In genomic region chr3:136752327-136753111, GRCh38 we compare ENCODE assay signal across 1 cellular context.
TF ChIP-seq lines count a peak whose summit lies in the region.

Gene STAG1, minus strand, starts transcription at chr3:136752378. Its CDS starts 121,480 bp downstream, at chr3:136630898.

TF ChIP-seq in HepG2, 621 proteins besides CTCF, POLR2A, EP300 and RAD21 (continued from another document and continues in another):
- TF ChIP-seq ZBTB4 (CRISPR knock-in tag; IDR thresholded peaks at IDR 0.05; ENCODE audit: borderline replicate concordance) (no peak), LRRFIP1 (CRISPR knock-in tag; conservative IDR thresholded peaks at IDR 0.05) (no peak), AHDC1 (CRISPR knock-in tag; IDR thresholded peaks at IDR 0.05; ENCODE audit: borderline replicate concordance) (peak; percentile 51; the same call in 1 of the 2 replicates), ONECUT2 (CRISPR knock-in tag; IDR thresholded peaks at IDR 0.05) (no peak), ZNF703 (CRISPR knock-in tag; IDR thresholded peaks at IDR 0.05; ENCODE audit: borderline replicate concordance) (peak; percentile 53; the same call in 1 of the 2 replicates), CBX2 (IDR thresholded peaks at IDR 0.05; ENCODE audit: low read depth, low read length) (no peak), CBX2 (CRISPR knock-in tag; IDR thresholded peaks at IDR 0.05; ENCODE audit: low read depth) (no peak), ISL2 (CRISPR knock-in tag; IDR thresholded peaks at IDR 0.05) (peak; percentile 67), ZNF44 (CRISPR knock-in tag; IDR thresholded peaks at IDR 0.05) (no peak; the same call in 1 of the 2 replicates), MED1 (CRISPR knock-in tag; IDR thresholded peaks at IDR 0.05) (peak; percentile 84), SATB2 (CRISPR knock-in tag; IDR thresholded peaks at IDR 0.05) (0 out of 2 replicates have a peak, but pooled peaks have one; percentile 2), MTA3 (CRISPR knock-in tag; IDR thresholded peaks at IDR 0.05) (no peak), NR1H2 (CRISPR knock-in tag; IDR thresholded peaks at IDR 0.05; ENCODE audit: borderline replicate concordance, low read depth) (peak; percentile 78; the same call in 1 of the 2 replicates), EHMT2 (IDR thresholded peaks at IDR 0.05; ENCODE audit: borderline replicate concordance, low read depth, low read length) (no peak), REPIN1 (CRISPR knock-in tag; IDR thresholded peaks at IDR 0.05; ENCODE audit: borderline replicate concordance, low read depth) (peak; percentile 92; the same call in 1 of the 2 replicates), ZBTB37 (CRISPR knock-in tag; IDR thresholded peaks at IDR 0.05) (no peak; the same call in 1 of the 2 replicates), ZNF230 (CRISPR knock-in tag; IDR thresholded peaks at IDR 0.05) (peak; percentile 37; the same call in 1 of the 2 replicates), ZNF143 (CRISPR knock-in tag; IDR thresholded peaks at IDR 0.05) (0 out of 2 replicates have a peak, but pooled peaks have one; percentile 5), DR1 (CRISPR knock-in tag; IDR thresholded peaks at IDR 0.05) (peak; percentile 95), ZNF451 (CRISPR knock-in tag; IDR thresholded peaks at IDR 0.05) (peak; percentile 85), ZNF7 (CRISPR knock-in tag; IDR thresholded peaks at IDR 0.05) (no peak), ARID5B (CRISPR knock-in tag; IDR thresholded peaks at IDR 0.05) (peak; percentile 68), ZNF709 (CRISPR knock-in tag; IDR thresholded peaks at IDR 0.05) (peak; percentile 76; the same call in 1 of the 2 replicates), ZNF431 (CRISPR knock-in tag; IDR thresholded peaks at IDR 0.05; ENCODE audit: borderline replicate concordance, low read depth) (peak; percentile 56; the same call in 1 of the 2 replicates), MYC (CRISPR knock-in tag; IDR thresholded peaks at IDR 0.05; ENCODE audit: borderline replicate concordance) (peak; percentile 93), TFAP4 (IDR thresholded peaks at IDR 0.05; ENCODE audit: borderline replicate concordance, low read depth) (0 out of 2 replicates have a peak, but pooled peaks have one; percentile 9), RNF2 (conservative IDR thresholded peaks at IDR 0.05; ENCODE audit: low read depth) (0 out of 2 replicates have a peak, but pooled peaks have one; percentile 20), ZBTB21 (CRISPR knock-in tag; IDR thresholded peaks at IDR 0.05) (no peak; the same call in 1 of the 2 replicates), RBM22 (optimal IDR thresholded peaks at IDR 0.05; ENCODE audit: low read length) (no peak), ZBTB34 (CRISPR knock-in tag; IDR thresholded peaks at IDR 0.05) (no peak), SNAPC2 (CRISPR knock-in tag; IDR thresholded peaks at IDR 0.05) (peak; percentile 62; the same call in 1 of the 2 replicates), IRF2 (CRISPR knock-in tag; IDR thresholded peaks at IDR 0.05) (peak; percentile 85), ZBTB43 (CRISPR knock-in tag; conservative IDR thresholded peaks at IDR 0.05) (no peak)
